In the genomic region with DNA sequence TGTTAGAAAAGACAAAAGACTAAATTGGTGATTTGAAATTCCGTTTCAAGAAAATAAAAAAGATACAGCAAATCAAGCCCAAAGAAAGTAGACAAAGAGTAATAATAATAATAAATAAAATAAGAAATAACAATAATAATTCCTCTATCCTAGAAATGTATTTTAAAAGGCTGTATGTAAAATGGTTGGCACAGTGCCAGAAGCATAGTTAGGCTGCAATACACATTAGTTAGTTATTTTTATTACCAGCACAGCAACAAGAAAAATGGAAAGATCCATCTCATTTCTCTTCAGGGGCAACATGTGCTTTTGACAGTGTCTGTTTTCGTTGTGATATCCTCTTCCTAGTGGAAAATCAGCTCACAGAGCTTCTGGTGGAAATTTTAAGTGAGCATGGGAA, we compare ENCODE assay signal across 17 cellular contexts.
"Had no signal": no experiment of that assay in that cellular context is flagged by ENCODE, and none has a peak within 500 bp of the region (broad histone marks: within the 10 kb centered on the region; RNA-seq: fewer than 3 reads in every experiment).

No MANE protein-coding gene starts in this region.

- H3K4me3 ChIP-seq: gastroesophageal sphincter, heart right ventricle had no signal

- H3K9me3 Mint-ChIP-seq: stimulated activated effector memory CD8-positive, alpha-beta T cell treated with anti-CD3 and anti-CD28 coated beads, Interleukin-12 subunit alpha, Interleukin-12 subunit beta, amount 100 ng/mL, for 72 hours had no signal

- H3K27me3 Mint-ChIP-seq: activated naive CD8-positive, alpha-beta T cell treated with anti-CD3 and anti-CD28 coated beads, Interleukin-2, amount 10 ng/mL, durations not matched to agents 7 days and 5 days had no signal

- H3K4me1 ChIP-seq: heart right ventricle had no signal

- ATAC-seq: activated CD4-positive, CD25-positive, alpha-beta regulatory T cell treated with anti-CD3 and anti-CD28 coated beads, Interleukin-2, amount 50 U/mL, for 24 hours; gastroesophageal sphincter; heart right ventricle; left lobe of liver; natural killer cell; stimulated activated effector memory CD8-positive, alpha-beta T cell treated with anti-CD3 and anti-CD28 coated beads, Interleukin-12 subunit alpha, Interleukin-12 subunit beta, amount 100 ng/mL, for 72 hours had no signal

- DNase-seq: activated CD4-positive, alpha-beta T cell treated with anti-CD3 and anti-CD28 coated beads, Interleukin-2, amount 50 U/mL, for 1 hour; activated CD8-positive, alpha-beta memory T cell treated with anti-CD3 and anti-CD28 coated beads for 24 hours; activated gamma-delta T cell treated with Interleukin-2 at 50 U/mL for 16 hours; activated naive CD8-positive, alpha-beta T cell treated with anti-CD3 and anti-CD28 coated beads, Interleukin-2, amount 10 ng/mL, durations not matched to agents 7 days and 5 days; anterior cingulate cortex; brain microvascular endothelial cell; effector memory CD4-positive, alpha-beta T cell; heart right ventricle; natural killer cell; retina; T-helper 9 cell had no signal

- H3K27ac ChIP-seq: brain microvascular endothelial cell, epithelial cell of prostate, gastroesophageal sphincter, heart right ventricle, neutrophil had no signal

- H3K36me3 ChIP-seq: brain microvascular endothelial cell, gastroesophageal sphincter, heart right ventricle, neutrophil had no signal

- H3K27me3 ChIP-seq: brain microvascular endothelial cell, gastroesophageal sphincter, heart right ventricle, neutrophil had no signal

- H3K27ac Mint-ChIP-seq: activated naive CD8-positive, alpha-beta T cell treated with anti-CD3 and anti-CD28 coated beads, Interleukin-2, amount 10 ng/mL, durations not matched to agents 7 days and 5 days; natural killer cell; stimulated activated effector memory CD8-positive, alpha-beta T cell treated with anti-CD3 and anti-CD28 coated beads, Interleukin-12 subunit alpha, Interleukin-12 subunit beta, amount 100 ng/mL, for 72 hours had no signal

- H3K4me3 Mint-ChIP-seq: activated naive CD8-positive, alpha-beta T cell treated with anti-CD3 and anti-CD28 coated beads, Interleukin-2, amount 10 ng/mL, durations not matched to agents 7 days and 5 days; natural killer cell; stimulated activated effector memory CD8-positive, alpha-beta T cell treated with anti-CD3 and anti-CD28 coated beads, Interleukin-12 subunit alpha, Interleukin-12 subunit beta, amount 100 ng/mL, for 72 hours had no signal

- H3K4me1 Mint-ChIP-seq: activated naive CD8-positive, alpha-beta T cell treated with anti-CD3 and anti-CD28 coated beads, Interleukin-2, amount 10 ng/mL, durations not matched to agents 7 days and 5 days; natural killer cell; stimulated activated effector memory CD8-positive, alpha-beta T cell treated with anti-CD3 and anti-CD28 coated beads, Interleukin-12 subunit alpha, Interleukin-12 subunit beta, amount 100 ng/mL, for 72 hours had no signal

- H3K36me3 Mint-ChIP-seq: activated naive CD8-positive, alpha-beta T cell treated with anti-CD3 and anti-CD28 coated beads, Interleukin-2, amount 10 ng/mL, durations not matched to agents 7 days and 5 days; natural killer cell; stimulated activated effector memory CD8-positive, alpha-beta T cell treated with anti-CD3 and anti-CD28 coated beads, Interleukin-12 subunit alpha, Interleukin-12 subunit beta, amount 100 ng/mL, for 72 hours had no signal
